ENCODE assay signal across 6 cellular contexts in genomic region chr2:67686254-67686653, GRCh38.
"Had no signal": no experiment of that assay in that cellular context is flagged by ENCODE, and none has a peak within 500 bp of the region (broad histone marks: within the 10 kb centered on the region; RNA-seq: fewer than 3 reads in every experiment).

No MANE protein-coding gene starts in this region.

- H3K27ac ChIP-seq: HL-60 had no signal

- H3K4me3 ChIP-seq: K562 had no signal

- ATAC-seq: HepG2, K562 had no signal

- DNase-seq: IMR-90, KBM-7, KG1 had no signal
